Comparison of ENCODE assay signal across 1 cellular context in the genomic region with DNA sequence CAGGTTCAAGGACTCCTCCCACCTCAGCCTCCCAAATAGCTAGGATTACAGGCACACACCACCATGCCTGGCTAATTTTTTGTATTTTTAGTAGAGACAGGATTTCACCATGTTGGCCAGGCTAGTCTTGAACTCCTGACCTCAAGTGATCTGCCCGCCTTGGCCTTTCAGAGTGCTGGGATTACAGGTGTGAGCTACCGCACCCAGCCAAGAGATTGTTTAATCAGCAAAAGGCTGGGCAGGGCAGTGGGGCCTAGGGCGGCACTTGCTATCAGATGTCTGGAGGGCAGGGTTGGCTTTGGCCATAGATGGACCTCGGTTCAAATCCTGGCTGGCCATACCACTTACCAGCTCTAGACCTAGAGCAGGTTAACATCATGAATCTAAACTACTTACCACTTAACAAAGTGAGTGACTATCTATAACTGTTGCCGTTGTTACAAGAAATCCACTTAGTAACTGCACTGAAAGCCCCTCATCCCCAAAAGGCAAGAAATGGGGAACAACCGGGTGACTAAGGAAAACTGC.
TF ChIP-seq lines count a peak whose summit lies in the region.

No MANE protein-coding gene starts in this region.

TF ChIP-seq in GM12878, 131 proteins besides CTCF, POLR2A, EP300 and RAD21:
- TF ChIP-seq, protein P1, sequence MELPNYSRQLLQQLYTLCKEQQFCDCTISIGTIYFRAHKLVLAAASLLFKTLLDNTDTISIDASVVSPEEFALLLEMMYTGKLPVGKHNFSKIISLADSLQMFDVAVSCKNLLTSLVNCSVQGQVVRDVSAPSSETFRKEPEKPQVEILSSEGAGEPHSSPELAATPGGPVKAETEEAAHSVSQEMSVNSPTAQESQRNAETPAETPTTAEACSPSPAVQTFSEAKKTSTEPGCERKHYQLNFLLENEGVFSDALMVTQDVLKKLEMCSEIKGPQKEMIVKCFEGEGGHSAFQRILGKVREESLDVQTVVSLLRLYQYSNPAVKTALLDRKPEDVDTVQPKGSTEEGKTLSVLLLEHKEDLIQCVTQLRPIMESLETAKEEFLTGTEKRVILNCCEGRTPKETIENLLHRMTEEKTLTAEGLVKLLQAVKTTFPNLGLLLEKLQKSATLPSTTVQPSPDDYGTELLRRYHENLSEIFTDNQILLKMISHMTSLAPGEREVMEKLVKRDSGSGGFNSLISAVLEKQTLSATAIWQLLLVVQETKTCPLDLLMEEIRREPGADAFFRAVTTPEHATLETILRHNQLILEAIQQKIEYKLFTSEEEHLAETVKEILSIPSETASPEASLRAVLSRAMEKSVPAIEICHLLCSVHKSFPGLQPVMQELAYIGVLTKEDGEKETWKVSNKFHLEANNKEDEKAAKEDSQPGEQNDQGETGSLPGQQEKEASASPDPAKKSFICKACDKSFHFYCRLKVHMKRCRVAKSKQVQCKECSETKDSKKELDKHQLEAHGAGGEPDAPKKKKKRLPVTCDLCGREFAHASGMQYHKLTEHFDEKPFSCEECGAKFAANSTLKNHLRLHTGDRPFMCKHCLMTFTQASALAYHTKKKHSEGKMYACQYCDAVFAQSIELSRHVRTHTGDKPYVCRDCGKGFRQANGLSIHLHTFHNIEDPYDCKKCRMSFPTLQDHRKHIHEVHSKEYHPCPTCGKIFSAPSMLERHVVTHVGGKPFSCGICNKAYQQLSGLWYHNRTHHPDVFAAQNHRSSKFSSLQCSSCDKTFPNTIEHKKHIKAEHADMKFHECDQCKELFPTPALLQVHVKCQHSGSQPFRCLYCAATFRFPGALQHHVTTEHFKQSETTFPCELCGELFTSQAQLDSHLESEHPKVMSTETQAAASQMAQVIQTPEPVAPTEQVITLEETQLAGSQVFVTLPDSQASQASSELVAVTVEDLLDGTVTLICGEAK (IDR thresholded peaks at IDR 0.05; ENCODE audit: borderline replicate concordance): 0 out of 2 replicates have a peak, but pooled peaks have one; percentile 33
- 0 out of 2 replicates have a peak, but pooled peaks have one; percentile 31 for TF ChIP-seq ZNF217 (IDR thresholded peaks at IDR 0.05)
- TF ChIP-seq ZBED1 (IDR thresholded peaks at IDR 0.05; ENCODE audit: borderline replicate concordance): 0 out of 2 replicates have a peak, but pooled peaks have one; percentile 71
- TF ChIP-seq PML (IDR thresholded peaks at IDR 0.05; ENCODE audit: low read length): 0 out of 2 replicates have a peak, but pooled peaks have one; percentile 31
- 0 out of 4 replicates have a peak, but pooled peaks of 1 of the 2 experiments have one; percentile 61 for TF ChIP-seq SRF (IDR thresholded peaks at IDR 0.05; ENCODE audit: low read depth in 2 of 2, low read length in 2 of 2)
- TF ChIP-seq TARDBP (IDR thresholded peaks at IDR 0.05; ENCODE audit: borderline replicate concordance): 0 out of 2 replicates have a peak, but pooled peaks have one; percentile 73
- peak; percentile 99; the same call in 1 of the 2 replicates for TF ChIP-seq RELB (IDR thresholded peaks at IDR 0.05; ENCODE audit: low read depth)
- peak; percentile 93; the same call in 1 of the 2 replicates for TF ChIP-seq EZH2 (IDR thresholded peaks at IDR 0.05; ENCODE audit: borderline replicate concordance, control insufficient read depth, low read depth, low read length)
- peak; percentile 80 for TF ChIP-seq HDGF (IDR thresholded peaks at IDR 0.05)
- TF ChIP-seq CHD4 (IDR thresholded peaks at IDR 0.05): 0 out of 2 replicates have a peak, but pooled peaks have one; percentile 43
- 0 out of 4 replicates have a peak, but pooled peaks of 1 of the 2 experiments have one; percentile 42 for TF ChIP-seq CEBPB (IDR thresholded peaks at IDR 0.05; ENCODE audit: borderline replicate concordance in 1 of 2, low read depth in 2 of 2, low read length in 2 of 2)
- TF ChIP-seq SMARCA5 (IDR thresholded peaks at IDR 0.05): peak; percentile 86
- 0 out of 2 replicates have a peak, but pooled peaks have one; percentile 79 for TF ChIP-seq FOXM1 (IDR thresholded peaks at IDR 0.05; ENCODE audit: low read depth, low read length)
